In the genomic region with DNA sequence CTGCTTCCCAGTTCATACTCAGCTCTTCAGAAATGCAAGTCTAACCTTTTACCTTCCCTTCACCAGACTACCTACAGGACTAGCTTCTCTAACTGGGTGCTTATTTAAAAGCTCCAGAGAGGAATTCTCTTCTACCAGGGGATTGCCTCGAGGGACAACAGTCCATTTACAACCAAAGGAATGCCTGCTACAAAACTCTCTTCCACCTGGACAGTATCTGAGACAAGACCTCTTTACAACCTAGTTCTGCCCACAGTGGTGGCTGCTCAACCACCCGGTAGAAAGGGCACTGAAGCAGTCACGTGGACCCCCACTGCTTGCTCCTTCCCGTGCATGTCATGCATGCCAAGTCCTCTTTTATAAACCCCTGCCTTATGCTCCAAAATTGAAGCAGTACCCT, we compare ENCODE assay signal across 1 cellular context.
TF ChIP-seq lines count a peak whose summit lies in the region.

No MANE protein-coding gene starts in this region.

TF ChIP-seq in WTC11, 78 proteins besides CTCF, POLR2A, EP300 and RAD21:
- TF ChIP-seq FOXJ3 (CRISPR knock-in tag; IDR thresholded peaks at IDR 0.05; ENCODE audit: borderline replicate concordance) (no peak), IRF2 (CRISPR knock-in tag; IDR thresholded peaks at IDR 0.05; ENCODE audit: borderline replicate concordance, low read depth) (no peak), TEAD1 (CRISPR knock-in tag; IDR thresholded peaks at IDR 0.05) (no peak)
- TF ChIP-seq, protein P1, sequence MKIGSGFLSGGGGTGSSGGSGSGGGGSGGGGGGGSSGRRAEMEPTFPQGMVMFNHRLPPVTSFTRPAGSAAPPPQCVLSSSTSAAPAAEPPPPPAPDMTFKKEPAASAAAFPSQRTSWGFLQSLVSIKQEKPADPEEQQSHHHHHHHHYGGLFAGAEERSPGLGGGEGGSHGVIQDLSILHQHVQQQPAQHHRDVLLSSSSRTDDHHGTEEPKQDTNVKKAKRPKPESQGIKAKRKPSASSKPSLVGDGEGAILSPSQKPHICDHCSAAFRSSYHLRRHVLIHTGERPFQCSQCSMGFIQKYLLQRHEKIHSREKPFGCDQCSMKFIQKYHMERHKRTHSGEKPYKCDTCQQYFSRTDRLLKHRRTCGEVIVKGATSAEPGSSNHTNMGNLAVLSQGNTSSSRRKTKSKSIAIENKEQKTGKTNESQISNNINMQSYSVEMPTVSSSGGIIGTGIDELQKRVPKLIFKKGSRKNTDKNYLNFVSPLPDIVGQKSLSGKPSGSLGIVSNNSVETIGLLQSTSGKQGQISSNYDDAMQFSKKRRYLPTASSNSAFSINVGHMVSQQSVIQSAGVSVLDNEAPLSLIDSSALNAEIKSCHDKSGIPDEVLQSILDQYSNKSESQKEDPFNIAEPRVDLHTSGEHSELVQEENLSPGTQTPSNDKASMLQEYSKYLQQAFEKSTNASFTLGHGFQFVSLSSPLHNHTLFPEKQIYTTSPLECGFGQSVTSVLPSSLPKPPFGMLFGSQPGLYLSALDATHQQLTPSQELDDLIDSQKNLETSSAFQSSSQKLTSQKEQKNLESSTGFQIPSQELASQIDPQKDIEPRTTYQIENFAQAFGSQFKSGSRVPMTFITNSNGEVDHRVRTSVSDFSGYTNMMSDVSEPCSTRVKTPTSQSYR (CRISPR knock-in tag; IDR thresholded peaks at IDR 0.05): no peak
- TF ChIP-seq, protein P2, sequence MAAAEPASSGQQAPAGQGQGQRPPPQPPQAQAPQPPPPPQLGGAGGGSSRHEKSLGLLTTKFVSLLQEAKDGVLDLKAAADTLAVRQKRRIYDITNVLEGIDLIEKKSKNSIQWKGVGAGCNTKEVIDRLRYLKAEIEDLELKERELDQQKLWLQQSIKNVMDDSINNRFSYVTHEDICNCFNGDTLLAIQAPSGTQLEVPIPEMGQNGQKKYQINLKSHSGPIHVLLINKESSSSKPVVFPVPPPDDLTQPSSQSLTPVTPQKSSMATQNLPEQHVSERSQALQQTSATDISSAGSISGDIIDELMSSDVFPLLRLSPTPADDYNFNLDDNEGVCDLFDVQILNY (CRISPR knock-in tag; IDR thresholded peaks at IDR 0.05): no peak
